30 cellular contexts compared by ENCODE assay signal in the genomic region with DNA sequence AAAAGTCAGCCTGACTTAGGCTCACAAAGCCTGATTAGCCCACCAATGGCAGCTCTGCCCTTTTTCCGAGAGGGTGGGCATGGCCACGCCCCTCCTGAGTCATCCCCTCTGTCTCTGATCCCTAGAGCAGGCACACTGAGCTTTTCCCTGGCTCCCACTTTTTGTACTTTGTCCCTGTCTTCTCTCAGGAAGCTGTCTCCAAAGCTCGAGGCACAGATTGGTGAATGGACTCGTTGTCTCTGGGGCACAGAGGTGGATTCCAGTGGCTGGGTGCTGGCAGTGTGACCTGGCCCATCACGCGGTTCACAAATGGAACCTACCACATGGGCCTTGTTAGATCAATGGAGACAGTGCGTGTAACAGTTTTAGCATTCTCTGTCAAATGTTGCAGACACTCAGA.
A peak's percentile ranks its signal among the peaks of the same experiment; 100 is the strongest.
DNase-seq lines count a peak whose midpoint lies in the region; ATAC-seq and FAIRE-seq lines count a peak whose summit lies in the region.
"Had no signal": no experiment of that assay in that cellular context is flagged by ENCODE, and none has a peak within 500 bp of the region (broad histone marks: within the 10 kb centered on the region; RNA-seq: fewer than 3 reads in every experiment).

No MANE protein-coding gene starts in this region.

- H3K9me3 Mint-ChIP-seq in activated CD4-positive, alpha-beta memory T cell treated with anti-CD3 and anti-CD28 coated beads, Interleukin-2, amount 10 ng/mL, durations not matched to agents 7 days and 5 days = no peaks in the 10 kb centered on the region
- H3K9me3 Mint-ChIP-seq in activated CD4-positive, alpha-beta memory T cell treated with anti-CD3 and anti-CD28 coated beads for 36 hours = no peaks in the 10 kb centered on the region
- H3K9me3 Mint-ChIP-seq in activated CD4-positive, alpha-beta T cell treated with anti-CD3 and anti-CD28 coated beads, Interleukin-2, amount 10 ng/mL, durations not matched to agents 24 days and 14 days = no peaks in the 10 kb centered on the region
- H3K9me3 Mint-ChIP-seq: activated naive CD8-positive, alpha-beta T cell treated with anti-CD3 and anti-CD28 coated beads, Interleukin-2, amount 50 U/mL, for 24 hours; activated T-cell treated with anti-CD3 and anti-CD28 coated beads, Interleukin-2, amount 50 U/mL, for 4 hours; CD4-positive, alpha-beta memory T cell; central memory CD8-positive, alpha-beta T cell; IgD-negative memory B cell; immature natural killer cell; natural killer cell treated with Interleukin-12 subunit alpha and Interleukin-12 subunit beta and Interleukin-15 and Interleukin-18, amount 100 ng/mL, for 72 hours; stimulated activated effector memory CD8-positive, alpha-beta T cell treated with anti-CD3 and anti-CD28 coated beads, Interleukin-12 subunit alpha, Interleukin-12 subunit beta, amount 100 ng/mL, for 72 hours had no signal

- no peak overlapping the region for H3K4me3 Mint-ChIP-seq in activated CD4-positive, alpha-beta memory T cell treated with anti-CD3 and anti-CD28 coated beads, Interleukin-2, amount 10 ng/mL, durations not matched to agents 7 days and 5 days
- H3K4me3 Mint-ChIP-seq in activated CD4-positive, alpha-beta memory T cell treated with anti-CD3 and anti-CD28 coated beads for 36 hours = no peak overlapping the region
- no peak overlapping the region for H3K4me3 Mint-ChIP-seq in activated CD4-positive, alpha-beta T cell treated with anti-CD3 and anti-CD28 coated beads, Interleukin-2, amount 10 ng/mL, durations not matched to agents 24 days and 14 days
- H3K4me3 Mint-ChIP-seq: activated naive CD8-positive, alpha-beta T cell treated with anti-CD3 and anti-CD28 coated beads, Interleukin-2, amount 50 U/mL, for 24 hours; activated T-cell treated with anti-CD3 and anti-CD28 coated beads, Interleukin-2, amount 50 U/mL, for 4 hours; CD4-positive, alpha-beta memory T cell; central memory CD8-positive, alpha-beta T cell; IgD-negative memory B cell; immature natural killer cell; natural killer cell treated with Interleukin-12 subunit alpha and Interleukin-12 subunit beta and Interleukin-15 and Interleukin-18, amount 100 ng/mL, for 72 hours; stimulated activated effector memory CD8-positive, alpha-beta T cell treated with anti-CD3 and anti-CD28 coated beads, Interleukin-12 subunit alpha, Interleukin-12 subunit beta, amount 100 ng/mL, for 72 hours had no signal

- DNase-seq in activated CD4-positive, alpha-beta memory T cell treated with anti-CD3 and anti-CD28 coated beads, Interleukin-2, amount 10 ng/mL, durations not matched to agents 7 days and 5 days = peak; percentile 2
- no peak for DNase-seq in activated CD4-positive, alpha-beta memory T cell treated with anti-CD3 and anti-CD28 coated beads for 36 hours
- peak; percentile 98 for DNase-seq in SK-MEL-5 (ENCODE audit: low read depth, low spot score)
- peak; percentile 59 for DNase-seq in islet precursor cell
- peak; percentile 27 for DNase-seq in ureter (ENCODE audit: low spot score)
- DNase-seq in RCC 7860 (ENCODE audit: low spot score) = no peak
- DNase-seq in activated CD4-positive, alpha-beta T cell treated with anti-CD3 and anti-CD28 coated beads, Interleukin-2, amount 10 ng/mL, durations not matched to agents 24 days and 14 days = no peak
- DNase-seq: 8988T; activated CD4-positive, CD25-positive, alpha-beta regulatory T cell treated with anti-CD3 and anti-CD28 coated beads, Interleukin-2, amount 50 U/mL, for 72 hours; activated naive CD8-positive, alpha-beta T cell treated with anti-CD3 and anti-CD28 coated beads, Interleukin-2, amount 50 U/mL, for 24 hours; activated T-cell treated with anti-CD3 and anti-CD28 coated beads, Interleukin-2, amount 50 U/mL, for 4 hours; CD4-positive, alpha-beta memory T cell; DMS153; GOT3; immature natural killer cell; left ventricle myocardium superior; NCI-H1092; NCI-H187 treated with DMSO at 0.1 percent for 48 hours; NCI-H524 treated with DMSO at 0.1 percent for 48 hours; SIG-M5; spleen; upper lobe of right lung had no signal

- POLR2A ChIA-PET in activated CD4-positive, alpha-beta memory T cell treated with anti-CD3 and anti-CD28 coated beads, Interleukin-2, amount 10 ng/mL, durations not matched to agents 7 days and 5 days (lab: Charles Lee) = interaction anchor here (1.8 kb wide), 1 partner anchor 10 kb away, joined by 5 read pairs; no protein-coding TSS in a partner anchor
- POLR2A ChIA-PET in activated CD4-positive, alpha-beta memory T cell treated with anti-CD3 and anti-CD28 coated beads for 36 hours (lab: Charles Lee) = no interaction called here

- intact Hi-C loops in activated CD4-positive, alpha-beta memory T cell treated with anti-CD3 and anti-CD28 coated beads for 36 hours (cut with micrococcal nuclease) = no loop called here
- intact Hi-C loops in activated CD4-positive, alpha-beta T cell treated with anti-CD3 and anti-CD28 coated beads, Interleukin-2, amount 10 ng/mL, durations not matched to agents 24 days and 14 days (cut with micrococcal nuclease) = no loop called here

- FAIRE-seq in RCC 7860 (lab: Jason Lieb, UNC) = no peak
- FAIRE-seq: endometrium, frontal cortex, TTC549 had no signal

- no peak for ATAC-seq in HG03354 (IDR thresholded peaks at IDR 0.05; ENCODE audit: poor library complexity, severe bottlenecking, unreplicated experiment)
- ATAC-seq: activated naive CD8-positive, alpha-beta T cell treated with anti-CD3 and anti-CD28 coated beads, Interleukin-2, amount 50 U/mL, for 24 hours; activated T-cell treated with anti-CD3 and anti-CD28 coated beads, Interleukin-2, amount 50 U/mL, for 4 hours; left ventricle myocardium superior; natural killer cell treated with Interleukin-12 subunit alpha and Interleukin-12 subunit beta and Interleukin-15 and Interleukin-18, amount 100 ng/mL, for 72 hours; stimulated activated effector memory CD8-positive, alpha-beta T cell treated with anti-CD3 and anti-CD28 coated beads, Interleukin-12 subunit alpha, Interleukin-12 subunit beta, amount 100 ng/mL, for 72 hours; upper lobe of right lung had no signal

- no peaks in the 10 kb centered on the region for H3K36me3 Mint-ChIP-seq in activated CD4-positive, alpha-beta memory T cell treated with anti-CD3 and anti-CD28 coated beads, Interleukin-2, amount 10 ng/mL, durations not matched to agents 7 days and 5 days (ENCODE audit: low read depth)
- H3K36me3 Mint-ChIP-seq in activated CD4-positive, alpha-beta memory T cell treated with anti-CD3 and anti-CD28 coated beads for 36 hours = no peaks in the 10 kb centered on the region
- no peaks in the 10 kb centered on the region for H3K36me3 Mint-ChIP-seq in activated CD4-positive, alpha-beta T cell treated with anti-CD3 and anti-CD28 coated beads, Interleukin-2, amount 10 ng/mL, durations not matched to agents 24 days and 14 days (ENCODE audit: low read depth)
- H3K36me3 Mint-ChIP-seq: CD4-positive, alpha-beta memory T cell; immature natural killer cell; natural killer cell treated with Interleukin-12 subunit alpha and Interleukin-12 subunit beta and Interleukin-15 and Interleukin-18, amount 100 ng/mL, for 72 hours; stimulated activated effector memory CD8-positive, alpha-beta T cell treated with anti-CD3 and anti-CD28 coated beads, Interleukin-12 subunit alpha, Interleukin-12 subunit beta, amount 100 ng/mL, for 72 hours had no signal

- CTCF ChIA-PET in activated CD4-positive, alpha-beta memory T cell treated with anti-CD3 and anti-CD28 coated beads, Interleukin-2, amount 10 ng/mL, durations not matched to agents 7 days and 5 days (lab: Charles Lee) = interaction anchor here (1.2 to 2.3 kb wide), 3 partner anchors 10 to 259 kb away, joined by 3 to 12 read pairs (median 9); no protein-coding TSS in a partner anchor
- CTCF ChIA-PET in activated CD4-positive, alpha-beta memory T cell treated with anti-CD3 and anti-CD28 coated beads for 36 hours (lab: Charles Lee) = interaction anchor here (0.7 to 2.6 kb wide), 8 partner anchors 10 to 260 kb away, joined by 3 to 28 read pairs (median 5); no protein-coding TSS in a partner anchor

- in situ Hi-C loops in SK-MEL-5 (cut with HindIII; ENCODE audit: low pct_unique_long_range_greater_than_20kb, low sequenced_read_pairs) = no loop called here

- H3K4me1 Mint-ChIP-seq in activated CD4-positive, alpha-beta memory T cell treated with anti-CD3 and anti-CD28 coated beads, Interleukin-2, amount 10 ng/mL, durations not matched to agents 7 days and 5 days = no peaks in the 10 kb centered on the region
- no peaks in the 10 kb centered on the region for H3K4me1 Mint-ChIP-seq in activated CD4-positive, alpha-beta memory T cell treated with anti-CD3 and anti-CD28 coated beads for 36 hours (ENCODE audit: low read depth)
- H3K4me1 Mint-ChIP-seq in activated CD4-positive, alpha-beta T cell treated with anti-CD3 and anti-CD28 coated beads, Interleukin-2, amount 10 ng/mL, durations not matched to agents 24 days and 14 days = no peaks in the 10 kb centered on the region
- H3K4me1 Mint-ChIP-seq: activated naive CD8-positive, alpha-beta T cell treated with anti-CD3 and anti-CD28 coated beads, Interleukin-2, amount 50 U/mL, for 24 hours; central memory CD8-positive, alpha-beta T cell; immature natural killer cell; stimulated activated effector memory CD8-positive, alpha-beta T cell treated with anti-CD3 and anti-CD28 coated beads, Interleukin-12 subunit alpha, Interleukin-12 subunit beta, amount 100 ng/mL, for 72 hours had no signal

- H3K27ac Mint-ChIP-seq in activated CD4-positive, alpha-beta memory T cell treated with anti-CD3 and anti-CD28 coated beads, Interleukin-2, amount 10 ng/mL, durations not matched to agents 7 days and 5 days = no peak overlapping the region
- H3K27ac Mint-ChIP-seq in activated CD4-positive, alpha-beta memory T cell treated with anti-CD3 and anti-CD28 coated beads for 36 hours = no peak overlapping the region
- H3K27ac Mint-ChIP-seq in activated CD4-positive, alpha-beta T cell treated with anti-CD3 and anti-CD28 coated beads, Interleukin-2, amount 10 ng/mL, durations not matched to agents 24 days and 14 days = no peak overlapping the region
- H3K27ac Mint-ChIP-seq: activated naive CD8-positive, alpha-beta T cell treated with anti-CD3 and anti-CD28 coated beads, Interleukin-2, amount 50 U/mL, for 24 hours; IgD-negative memory B cell; natural killer cell treated with Interleukin-12 subunit alpha and Interleukin-12 subunit beta and Interleukin-15 and Interleukin-18, amount 100 ng/mL, for 72 hours; stimulated activated effector memory CD8-positive, alpha-beta T cell treated with anti-CD3 and anti-CD28 coated beads, Interleukin-12 subunit alpha, Interleukin-12 subunit beta, amount 100 ng/mL, for 72 hours had no signal

- peaks cover 18% of the 10 kb centered on the region for H3K27me3 Mint-ChIP-seq in activated CD4-positive, alpha-beta memory T cell treated with anti-CD3 and anti-CD28 coated beads, Interleukin-2, amount 10 ng/mL, durations not matched to agents 7 days and 5 days
- peaks cover 22% of the 10 kb centered on the region for H3K27me3 Mint-ChIP-seq in activated CD4-positive, alpha-beta memory T cell treated with anti-CD3 and anti-CD28 coated beads for 36 hours
- peaks cover 14% of the 10 kb centered on the region for H3K27me3 Mint-ChIP-seq in activated CD4-positive, alpha-beta T cell treated with anti-CD3 and anti-CD28 coated beads, Interleukin-2, amount 10 ng/mL, durations not matched to agents 24 days and 14 days

Comparison
In these comparisons a context has a peak if more than half of its experiments do, and no peak if none do; other contexts are left out.
1. DNase-seq: peak in activated CD4-positive, alpha-beta memory T cell treated with anti-CD3 and anti-CD28 coated beads, Interleukin-2, amount 10 ng/mL, durations not matched to agents 7 days and 5 days (single experiment), SK-MEL-5 (single experiment), islet precursor cell (single experiment) and ureter (single experiment); none in activated CD4-positive, alpha-beta memory T cell treated with anti-CD3 and anti-CD28 coated beads for 36 hours (single experiment), RCC 7860 (single experiment) and activated CD4-positive, alpha-beta T cell treated with anti-CD3 and anti-CD28 coated beads, Interleukin-2, amount 10 ng/mL, durations not matched to agents 24 days and 14 days (single experiment).